In the genomic region with DNA sequence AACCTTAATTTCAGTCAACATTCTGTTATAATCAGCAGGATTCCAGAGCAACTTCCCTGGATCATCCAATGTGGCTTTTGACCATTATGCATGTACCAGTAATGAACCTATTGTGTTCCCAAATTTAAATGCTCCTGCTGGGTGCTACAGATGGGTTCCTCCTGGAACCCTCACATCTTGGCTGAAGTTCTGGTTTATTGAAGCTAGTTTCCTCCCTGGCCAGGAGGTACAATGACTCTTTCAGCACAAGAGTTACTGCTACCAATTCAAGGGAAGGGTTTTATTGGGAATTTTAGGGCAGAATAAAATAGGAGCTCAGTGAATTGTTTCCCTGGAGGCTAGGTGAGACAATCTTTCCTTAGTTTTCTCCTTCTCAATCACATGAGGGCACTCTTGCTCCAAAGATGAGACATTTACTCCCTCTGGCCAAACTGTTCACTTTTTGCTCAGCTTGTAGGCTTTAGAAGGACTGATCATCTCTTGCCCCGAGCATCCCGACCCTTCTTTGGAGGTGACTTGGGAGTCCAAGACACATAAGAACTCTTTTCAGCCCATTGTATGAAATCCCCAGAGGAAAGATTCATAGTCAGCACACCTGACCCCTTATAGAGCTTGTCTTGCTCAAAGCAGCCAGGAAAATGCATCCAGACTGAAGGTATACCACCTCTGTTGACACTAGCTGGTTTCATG, we compare ENCODE assay signal across 8 cellular contexts. TPM values are rescaled to one million over a fixed set of nuclear protein-coding genes. Genes with fewer than 3 reads are reported as not detected.
DNase-seq lines count a peak whose midpoint lies in the region; TF ChIP-seq lines count a peak whose summit lies in the region.

No MANE protein-coding gene starts in this region.

- H3K9ac ChIP-seq in smooth muscle cell (ENCODE audit: low read depth): no peak overlapping the region

- H3K27me3 ChIP-seq in smooth muscle cell (ENCODE audit: low read depth): no peaks in the 10 kb centered on the region

- TF ChIP-seq CTCF in smooth muscle cell (IDR thresholded peaks at IDR 0.05; ENCODE audit: borderline replicate concordance, insufficient read depth, poor library complexity, severe bottlenecking): peak; percentile 64

- no peaks in the 10 kb centered on the region for H3F3A ChIP-seq in smooth muscle cell (ENCODE audit: low read depth)

- DNase-seq in NCI-H1417 (lab: John Stamatoyannopoulos, UW): peak; percentile 36 to 81 (median 52)
- no peak for DNase-seq in NCI-H1417 treated with DMSO at 0.1 percent for 48 hours (lab: John Stamatoyannopoulos, UW)
- DNase-seq in NCI-H128 (lab: John Stamatoyannopoulos, UW; ENCODE audit: unreplicated experiment): peak; percentile 56
- peak; percentile 16 to 54 for DNase-seq in SW 1271 (lab: John Stamatoyannopoulos, UW)
- peak; percentile 57 for DNase-seq in globus pallidus (ENCODE audit: low spot score)
- no peak for DNase-seq in smooth muscle cell (lab: John Stamatoyannopoulos, UW; ENCODE audit: unreplicated experiment)
- DNase-seq in activated effector memory CD4-positive, alpha-beta T cell treated with anti-CD3 and anti-CD28 coated beads, Interleukin-2, amount 50 U/mL, for 16 hours: no peak
- DNase-seq in CD1c-positive myeloid dendritic cell (ENCODE audit: extremely low spot score): no peak

- H3K36me3 ChIP-seq in smooth muscle cell (ENCODE audit: low read depth): no peaks in the 10 kb centered on the region

- H2AFZ ChIP-seq in smooth muscle cell (ENCODE audit: low read depth): peak overlapping the region; percentile 15

- H3K79me2 ChIP-seq in smooth muscle cell (ENCODE audit: low read depth): no peaks in the 10 kb centered on the region

- H3K4me3 ChIP-seq in smooth muscle cell: no peak overlapping the region

- no peak overlapping the region for H3K27ac ChIP-seq in smooth muscle cell (ENCODE audit: low read depth)

- WGBS in smooth muscle cell (ENCODE audit: low lambda C conversion rate): 40% methylated on average over 2 of the region's 2 CpGs

- no peaks in the 10 kb centered on the region for H4K20me1 ChIP-seq in smooth muscle cell (ENCODE audit: low read depth)

- H3K4me2 ChIP-seq in smooth muscle cell: no peak overlapping the region

- no peaks in the 10 kb centered on the region for H3K4me1 ChIP-seq in smooth muscle cell (ENCODE audit: low read depth)

- no peaks in the 10 kb centered on the region for H3K9me3 ChIP-seq in smooth muscle cell (replicated peaks; ENCODE audit: low read depth)

RNA-seq across cellular contexts. Expression of a gene that starts 8.8 kb away (rescaled TPM):
- 25.3 and 39.6 TPM in 2 replicates for total RNA-seq in smooth muscle cell
- polyA plus RNA-seq in smooth muscle cell: 9.9 and 13.0 TPM in 2 replicates

Comparison
In these comparisons a context has a peak if more than half of its experiments do, and no peak if none do; other contexts are left out.
1. DNase-seq: peak in NCI-H1417 (3 of 3), NCI-H128 (single experiment), SW 1271 (2 of 2) and globus pallidus (single experiment); none in NCI-H1417 treated with DMSO at 0.1 percent for 48 hours (single experiment), smooth muscle cell (single experiment), activated effector memory CD4-positive, alpha-beta T cell treated with anti-CD3 and anti-CD28 coated beads, Interleukin-2, amount 50 U/mL, for 16 hours (single experiment) and CD1c-positive myeloid dendritic cell (single experiment).